Comparison of ENCODE assay signal across 8 cellular contexts in genomic region chr2:98569197-98569793, GRCh38. TPM values are rescaled to one million over a fixed set of nuclear protein-coding genes. Genes with fewer than 3 reads are reported as not detected.
A peak's percentile ranks its signal among the peaks of the same experiment; 100 is the strongest.
DNase-seq lines count a peak whose midpoint lies in the region; ATAC-seq lines count a peak whose summit lies in the region.

No MANE protein-coding gene starts in this region.

- H3K4me3 ChIP-seq in mesendoderm (ENCODE audit: low read length), result no peak overlapping the region

- peaks cover 21% of the 10 kb centered on the region for H3K36me3 ChIP-seq in mesendoderm (ENCODE audit: control insufficient read depth, insufficient read depth, low read length)

- no peaks in the 10 kb centered on the region for H3K79me1 ChIP-seq in mesendoderm (ENCODE audit: low read length)

- ATAC-seq in GM18873 (IDR thresholded peaks at IDR 0.05; ENCODE audit: low FRiP score, unreplicated experiment) (no peak), GM18870 (IDR thresholded peaks at IDR 0.05; ENCODE audit: unreplicated experiment) (no peak)

- H4K8ac ChIP-seq in mesendoderm (ENCODE audit: low read depth, low read length), result no peak overlapping the region

- no peaks in the 10 kb centered on the region for H3K27me3 ChIP-seq in mesendoderm (ENCODE audit: insufficient read depth, low read length, poor library complexity)

- H2BK15ac ChIP-seq in mesendoderm (replicated peaks; ENCODE audit: low read depth), result no peak overlapping the region

- H2AK5ac ChIP-seq in mesendoderm (ENCODE audit: low read length), result no peak overlapping the region

- no peak overlapping the region for H3K56ac ChIP-seq in mesendoderm (ENCODE audit: low read length)

- no peak overlapping the region for H3K4me2 ChIP-seq in mesendoderm (ENCODE audit: low read length)

- H3K79me2 ChIP-seq in mesendoderm (ENCODE audit: control insufficient read depth, insufficient read depth, low read length), result no peaks in the 10 kb centered on the region

- no peak overlapping the region for H2BK5ac ChIP-seq in mesendoderm (ENCODE audit: low read length)

- no peak overlapping the region for H3K23ac ChIP-seq in mesendoderm (ENCODE audit: low read length)

- no CpG with 5 or more reads among the region's 19 CpGs for WGBS in mesendoderm (ENCODE audit: extremely low coverage, insufficient coverage, low lambda C conversion rate)

- H3K9ac ChIP-seq in mesendoderm (ENCODE audit: low read length), result no peak overlapping the region

- H3K18ac ChIP-seq in mesendoderm (ENCODE audit: low read length), result no peak overlapping the region

- no peak overlapping the region for H3K27ac ChIP-seq in mesendoderm (ENCODE audit: low read depth, low read length)

- no peak overlapping the region for H3K4ac ChIP-seq in mesendoderm (ENCODE audit: low read depth, low read length)

- no peaks in the 10 kb centered on the region for H3K4me1 ChIP-seq in mesendoderm (ENCODE audit: control insufficient read depth, low read depth, low read length)

- DNase-seq in EL, result peak; percentile 13
- peak; percentile 16 for DNase-seq in HPDE6-E6E7 (ENCODE audit: extremely low spot score)
- peak; percentile 60 for DNase-seq in activated CD4-positive, alpha-beta T cell treated with anti-CD3 and anti-CD28 coated beads for 1 hour
- DNase-seq in cerebellar cortex (ENCODE audit: low spot score), result peak; percentile 29
- DNase-seq in mesendoderm, result peak; percentile 61
- DNase-seq in stimulated activated CD8-positive, alpha-beta memory T cell treated with anti-CD3 and anti-CD28 coated beads, Interleukin-7, amount 100 ng/mL, for 24 hours (ENCODE audit: low read depth), result peak; percentile 61

- no peak overlapping the region for H2BK120ac ChIP-seq in mesendoderm (ENCODE audit: low read depth, low read length)

- no peak overlapping the region for H4K5ac ChIP-seq in mesendoderm (ENCODE audit: low read length)

RNA-seq across cellular contexts. Expression of gene COA5, which starts 39.0 kb away (rescaled TPM):
- polyA plus RNA-seq in mesendoderm (2013, experiment 1 of 2), result 30.2 TPM
- polyA plus RNA-seq in mesendoderm (2013, experiment 2 of 2), result 29.8 TPM

RNA-seq across cellular contexts. Expression of gene UNC50, which starts 39.1 kb away (rescaled TPM):
- polyA plus RNA-seq in mesendoderm (2013, experiment 1 of 2), result 56.6 TPM
- 54.3 TPM for polyA plus RNA-seq in mesendoderm (2013, experiment 2 of 2)
